In the genomic region with DNA sequence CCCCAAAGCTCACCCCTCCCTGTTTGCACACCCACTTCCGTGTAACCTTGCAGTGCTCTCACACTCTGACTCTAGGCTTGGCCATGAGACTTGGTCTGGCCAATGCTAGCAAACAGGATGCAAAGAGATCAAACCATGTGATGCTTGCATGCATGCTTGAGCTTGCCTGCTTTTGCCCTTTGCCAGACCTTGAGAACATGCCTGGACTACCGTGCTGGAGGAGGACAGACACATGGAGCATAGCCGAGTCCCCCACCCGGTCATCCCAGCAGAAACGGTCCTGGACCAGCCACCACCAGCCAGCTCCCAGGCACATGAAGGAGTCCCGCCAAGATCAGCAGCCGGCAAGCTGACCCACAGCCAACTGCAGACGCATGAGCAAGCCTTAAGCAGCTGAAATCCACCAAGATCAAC, we compare ENCODE assay signal across 2 cellular contexts.
A peak's percentile ranks its signal among the peaks of the same experiment; 100 is the strongest.
TF ChIP-seq lines count a peak whose summit lies in the region.

No MANE protein-coding gene starts in this region.

TF ChIP-seq in GM12878, 131 proteins besides CTCF, POLR2A, EP300 and RAD21:
- TF ChIP-seq, protein P1, sequence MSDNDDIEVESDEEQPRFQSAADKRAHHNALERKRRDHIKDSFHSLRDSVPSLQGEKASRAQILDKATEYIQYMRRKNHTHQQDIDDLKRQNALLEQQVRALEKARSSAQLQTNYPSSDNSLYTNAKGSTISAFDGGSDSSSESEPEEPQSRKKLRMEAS (IDR thresholded peaks at IDR 0.05; ENCODE audit: low read depth, low read length) = 0 out of 2 replicates have a peak, but pooled peaks have one; percentile 13
- TF ChIP-seq, protein P2, sequence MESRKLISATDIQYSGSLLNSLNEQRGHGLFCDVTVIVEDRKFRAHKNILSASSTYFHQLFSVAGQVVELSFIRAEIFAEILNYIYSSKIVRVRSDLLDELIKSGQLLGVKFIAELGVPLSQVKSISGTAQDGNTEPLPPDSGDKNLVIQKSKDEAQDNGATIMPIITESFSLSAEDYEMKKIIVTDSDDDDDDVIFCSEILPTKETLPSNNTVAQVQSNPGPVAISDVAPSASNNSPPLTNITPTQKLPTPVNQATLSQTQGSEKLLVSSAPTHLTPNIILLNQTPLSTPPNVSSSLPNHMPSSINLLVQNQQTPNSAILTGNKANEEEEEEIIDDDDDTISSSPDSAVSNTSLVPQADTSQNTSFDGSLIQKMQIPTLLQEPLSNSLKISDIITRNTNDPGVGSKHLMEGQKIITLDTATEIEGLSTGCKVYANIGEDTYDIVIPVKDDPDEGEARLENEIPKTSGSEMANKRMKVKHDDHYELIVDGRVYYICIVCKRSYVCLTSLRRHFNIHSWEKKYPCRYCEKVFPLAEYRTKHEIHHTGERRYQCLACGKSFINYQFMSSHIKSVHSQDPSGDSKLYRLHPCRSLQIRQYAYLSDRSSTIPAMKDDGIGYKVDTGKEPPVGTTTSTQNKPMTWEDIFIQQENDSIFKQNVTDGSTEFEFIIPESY (IDR thresholded peaks at IDR 0.05) = no peak
- TF ChIP-seq, protein P3, sequence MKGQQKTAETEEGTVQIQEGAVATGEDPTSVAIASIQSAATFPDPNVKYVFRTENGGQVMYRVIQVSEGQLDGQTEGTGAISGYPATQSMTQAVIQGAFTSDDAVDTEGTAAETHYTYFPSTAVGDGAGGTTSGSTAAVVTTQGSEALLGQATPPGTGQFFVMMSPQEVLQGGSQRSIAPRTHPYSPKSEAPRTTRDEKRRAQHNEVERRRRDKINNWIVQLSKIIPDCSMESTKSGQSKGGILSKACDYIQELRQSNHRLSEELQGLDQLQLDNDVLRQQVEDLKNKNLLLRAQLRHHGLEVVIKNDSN (IDR thresholded peaks at IDR 0.05; ENCODE audit: borderline replicate concordance, extremely low read length, insufficient read depth, low read depth, low read length) = peak; percentile 61

TF ChIP-seq in SK-N-SH treated with all-trans-retinoic acid at 6 μM for 48 hours, 23 proteins besides CTCF, POLR2A, EP300 and RAD21 (continued from another document):
- TF ChIP-seq, protein P4, sequence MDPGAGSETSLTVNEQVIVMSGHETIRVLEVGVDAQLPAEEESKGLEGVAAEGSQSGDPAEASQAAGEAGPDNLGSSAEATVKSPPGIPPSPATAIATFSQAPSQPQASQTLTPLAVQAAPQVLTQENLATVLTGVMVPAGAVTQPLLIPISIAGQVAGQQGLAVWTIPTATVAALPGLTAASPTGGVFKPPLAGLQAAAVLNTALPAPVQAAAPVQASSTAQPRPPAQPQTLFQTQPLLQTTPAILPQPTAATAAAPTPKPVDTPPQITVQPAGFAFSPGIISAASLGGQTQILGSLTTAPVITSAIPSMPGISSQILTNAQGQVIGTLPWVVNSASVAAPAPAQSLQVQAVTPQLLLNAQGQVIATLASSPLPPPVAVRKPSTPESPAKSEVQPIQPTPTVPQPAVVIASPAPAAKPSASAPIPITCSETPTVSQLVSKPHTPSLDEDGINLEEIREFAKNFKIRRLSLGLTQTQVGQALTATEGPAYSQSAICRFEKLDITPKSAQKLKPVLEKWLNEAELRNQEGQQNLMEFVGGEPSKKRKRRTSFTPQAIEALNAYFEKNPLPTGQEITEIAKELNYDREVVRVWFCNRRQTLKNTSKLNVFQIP (CRISPR knock-in tag; IDR thresholded peaks at IDR 0.05; ENCODE audit: borderline replicate concordance, low read depth) = no peak
- TF ChIP-seq OSR1 (CRISPR knock-in tag; IDR thresholded peaks at IDR 0.05) (no peak), ISL1 (CRISPR knock-in tag; IDR thresholded peaks at IDR 0.05) (no peak), RARB (CRISPR knock-in tag; IDR thresholded peaks at IDR 0.05) (no peak), BACH2 (CRISPR knock-in tag; IDR thresholded peaks at IDR 0.05; ENCODE audit: borderline replicate concordance) (no peak)
- TF ChIP-seq, protein P5, sequence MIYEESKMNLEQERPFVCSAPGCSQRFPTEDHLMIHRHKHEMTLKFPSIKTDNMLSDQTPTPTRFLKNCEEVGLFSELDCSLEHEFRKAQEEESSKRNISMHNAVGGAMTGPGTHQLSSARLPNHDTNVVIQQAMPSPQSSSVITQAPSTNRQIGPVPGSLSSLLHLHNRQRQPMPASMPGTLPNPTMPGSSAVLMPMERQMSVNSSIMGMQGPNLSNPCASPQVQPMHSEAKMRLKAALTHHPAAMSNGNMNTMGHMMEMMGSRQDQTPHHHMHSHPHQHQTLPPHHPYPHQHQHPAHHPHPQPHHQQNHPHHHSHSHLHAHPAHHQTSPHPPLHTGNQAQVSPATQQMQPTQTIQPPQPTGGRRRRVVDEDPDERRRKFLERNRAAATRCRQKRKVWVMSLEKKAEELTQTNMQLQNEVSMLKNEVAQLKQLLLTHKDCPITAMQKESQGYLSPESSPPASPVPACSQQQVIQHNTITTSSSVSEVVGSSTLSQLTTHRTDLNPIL (CRISPR knock-in tag; IDR thresholded peaks at IDR 0.05; ENCODE audit: low read depth) = no peak
